ENCODE assay signal across 9 cellular contexts in genomic region chr7:139771001-139771956, GRCh38. TPM values are rescaled to one million over a fixed set of nuclear protein-coding genes. Genes with fewer than 3 reads are reported as not detected.
DNase-seq lines count a peak whose midpoint lies in the region; ATAC-seq and TF ChIP-seq lines count a peak whose summit lies in the region.
"Had no signal": no experiment of that assay in that cellular context is flagged by ENCODE, and none has a peak within 500 bp of the region (broad histone marks: within the 10 kb centered on the region; RNA-seq: fewer than 3 reads in every experiment).

No MANE protein-coding gene starts in this region.

- H3K27me3 ChIP-seq in upper lobe of left lung: no peaks in the 10 kb centered on the region
- no peaks in the 10 kb centered on the region for H3K27me3 ChIP-seq in BE2C

- H3K9me3 Mint-ChIP-seq in activated T-cell treated with anti-CD3 and anti-CD28 coated beads, Interleukin-2, amount 50 U/mL, for 24 hours: no peaks in the 10 kb centered on the region
- H3K9me3 Mint-ChIP-seq in activated B cell treated with CpG ODN at 0.5 μM for 24 hours: no peaks in the 10 kb centered on the region

- TF ChIP-seq CTCF in activated B cell treated with CpG ODN at 0.5 μM for 24 hours (IDR thresholded peaks at IDR 0.05) (no peak), upper lobe of left lung (IDR thresholded peaks at IDR 0.05) (no peak), BE2C (IDR thresholded peaks at IDR 0.05; ENCODE audit: low read depth, low read length) (no peak)

- peak overlapping the region; percentile 18 to 73 (median 48) for H3K27ac ChIP-seq in upper lobe of left lung

- POLR2A ChIA-PET in activated B cell treated with CpG ODN at 0.5 μM for 24 hours (lab: Charles Lee): no interaction called here

- intact Hi-C loops in activated B cell treated with CpG ODN at 0.5 μM for 24 hours (cut with micrococcal nuclease): loop anchor here (10.0 kb wide), 1 partner anchor 704 kb away; the partner anchor contains the start of gene MKRN1

- H3K4me1 Mint-ChIP-seq in activated T-cell treated with anti-CD3 and anti-CD28 coated beads, Interleukin-2, amount 50 U/mL, for 24 hours (ENCODE audit: low read depth): peaks cover 93% of the 10 kb centered on the region
- H3K4me1 Mint-ChIP-seq in activated B cell treated with CpG ODN at 0.5 μM for 24 hours: peaks cover 78% of the 10 kb centered on the region

- H3K4me3 ChIP-seq in upper lobe of left lung (no peak overlapping the region), BE2C (ENCODE audit: low read depth, low read length) (no peak overlapping the region)

- H3K36me3 Mint-ChIP-seq in activated T-cell treated with anti-CD3 and anti-CD28 coated beads, Interleukin-2, amount 50 U/mL, for 24 hours (ENCODE audit: low read depth): peaks cover 44% of the 10 kb centered on the region
- H3K36me3 Mint-ChIP-seq in activated B cell treated with CpG ODN at 0.5 μM for 24 hours (ENCODE audit: low read depth): peaks cover 4% of the 10 kb centered on the region

- peak overlapping the region; percentile 84 for H3K27ac Mint-ChIP-seq in activated T-cell treated with anti-CD3 and anti-CD28 coated beads, Interleukin-2, amount 50 U/mL, for 24 hours
- H3K27ac Mint-ChIP-seq in activated B cell treated with CpG ODN at 0.5 μM for 24 hours: peak overlapping the region; percentile 19

- no peak for ATAC-seq in activated B cell treated with CpG ODN at 0.5 μM for 24 hours (ENCODE audit: low read depth)
- peak in 1 of 2 donors; percentile 34 for ATAC-seq in upper lobe of left lung (ENCODE audit: low FRiP score in 2 of 2)

- no peaks in the 10 kb centered on the region for H3K27me3 Mint-ChIP-seq in activated T-cell treated with anti-CD3 and anti-CD28 coated beads, Interleukin-2, amount 50 U/mL, for 24 hours
- H3K27me3 Mint-ChIP-seq in activated B cell treated with CpG ODN at 0.5 μM for 24 hours: no peaks in the 10 kb centered on the region

- CTCF ChIA-PET in activated B cell treated with CpG ODN at 0.5 μM for 24 hours (lab: Charles Lee): interaction anchor here (0.7 kb wide), 1 partner anchor 126 kb away, joined by 3 read pairs; no protein-coding TSS in a partner anchor

- H3K36me3 ChIP-seq in upper lobe of left lung (no peaks in the 10 kb centered on the region), BE2C (no peaks in the 10 kb centered on the region)

- H3K4me1 ChIP-seq in upper lobe of left lung (peaks cover 65 to 82% (median 75%) of the 10 kb centered on the region in 4 donors), BE2C (peaks cover 2% of the 10 kb centered on the region; the same call in 1 of the 2 replicates)

- H3K4me3 Mint-ChIP-seq in activated T-cell treated with anti-CD3 and anti-CD28 coated beads, Interleukin-2, amount 50 U/mL, for 24 hours: no peak overlapping the region
- H3K4me3 Mint-ChIP-seq in activated B cell treated with CpG ODN at 0.5 μM for 24 hours: no peak overlapping the region

- DNase-seq in activated T-cell treated with anti-CD3 and anti-CD28 coated beads, Interleukin-2, amount 50 U/mL, for 24 hours: no peak
- no peak for DNase-seq in activated T-cell treated with anti-CD3 and anti-CD28 coated beads, Interleukin-2, amount 50 U/mL, for 1 hour
- DNase-seq in activated B cell treated with CpG ODN at 0.5 μM for 24 hours (no peak), fibroblast of peridontal ligament (ENCODE audit: extremely low read depth) (peak; percentile 73), upper lobe of left lung (peak in 1 of 2 donors; percentile 44), BE2C (no peak), middle frontal gyrus (ENCODE audit: extremely low spot score, low spot score) (no peak), D341Med (ENCODE audit: low spot score) (no peak)
- DNase-seq: Karpas-422 had no signal

- TF ChIP-seq EP300 in upper lobe of left lung (IDR thresholded peaks at IDR 0.05): no peak

- H3K9me3 ChIP-seq in upper lobe of left lung (no peaks in the 10 kb centered on the region), BE2C (no peaks in the 10 kb centered on the region)

- 69 to 78% methylated on average over 15 of the region's 15 CpGs for WGBS in upper lobe of left lung, 2 donors

- TF ChIP-seq POLR2A in upper lobe of left lung (IDR thresholded peaks at IDR 0.05): no peak

RNA-seq across cellular contexts. Expression of gene HIPK2, which starts 6.5 kb away (rescaled TPM):
- total RNA-seq in activated B cell treated with CpG ODN at 0.5 μM for 24 hours (21.1 and 23.0 TPM in 2 replicates), upper lobe of left lung (10 to 100 TPM; 38.6 to 59.6 (median 45.9) TPM)
- polyA plus RNA-seq in BE2C (2012; ENCODE audit: insufficient read depth, insufficient read length, low read depth): 5.3 TPM

RNA-seq across cellular contexts. Expression of gene TBXAS1, which starts 57.8 kb away (rescaled TPM):
- total RNA-seq in activated B cell treated with CpG ODN at 0.5 μM for 24 hours: 2.0 and 3.8 TPM in 2 replicates
- 100 to 1,000 TPM in 2 of 6 donors, 10 to 100 TPM in 4; 62.8 to 317 (median 85.6) TPM for total RNA-seq in upper lobe of left lung
- polyA plus RNA-seq in BE2C (2012; ENCODE audit: insufficient read depth, insufficient read length, low read depth): 0.52 TPM

Comparison
In these comparisons a context has a peak if more than half of its experiments do, and no peak if none do; other contexts are left out.
1. RNA of gene TBXAS1, which starts 57.8 kb away (total RNA-seq): 62.8 to 317 TPM in upper lobe of left lung; 2.0 to 3.8 TPM in activated B cell treated with CpG ODN at 0.5 μM for 24 hours; every median in the first group is over 10 times any median in the second.